15 cellular contexts compared by ENCODE assay signal in the genomic region with DNA sequence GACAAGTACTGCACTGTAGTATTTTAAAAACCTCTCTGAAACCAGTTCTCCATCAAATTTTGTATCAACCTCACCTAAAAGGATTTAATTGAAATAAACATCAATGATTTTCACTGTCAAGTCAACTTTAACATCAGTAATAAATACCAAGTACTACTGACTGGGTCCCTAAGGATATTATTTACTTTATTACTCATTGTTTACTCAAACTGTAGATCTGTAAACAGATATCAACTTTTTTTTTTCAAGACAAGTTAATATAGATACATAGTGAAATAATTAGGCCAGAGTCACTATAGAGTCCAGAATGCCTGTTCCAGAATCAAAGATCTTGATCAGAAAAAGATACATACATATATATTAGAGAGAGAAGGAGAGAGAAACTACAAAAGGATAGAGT. TPM values are rescaled to one million over a fixed set of nuclear protein-coding genes. Genes with fewer than 3 reads are reported as not detected.
A peak's percentile ranks its signal among the peaks of the same experiment; 100 is the strongest.
DNase-seq lines count a peak whose midpoint lies in the region; ATAC-seq and TF ChIP-seq lines count a peak whose summit lies in the region.
"Had no signal": no experiment of that assay in that cellular context is flagged by ENCODE, and none has a peak within 500 bp of the region (broad histone marks: within the 10 kb centered on the region; RNA-seq: fewer than 3 reads in every experiment).

No MANE protein-coding gene starts in this region.

- peaks cover 31% of the 10 kb centered on the region for H3K4me1 ChIP-seq in A673 (ENCODE audit: insufficient read depth, low read length, poor library complexity, severe bottlenecking)
- H3K4me1 ChIP-seq in gastroesophageal sphincter, result peaks cover 0 to 23% (median 4%) of the 10 kb centered on the region in 3 donors

- no peak for TF ChIP-seq POLR2A in gastroesophageal sphincter (IDR thresholded peaks at IDR 0.05)

- H3K4me3 ChIP-seq in A673 (ENCODE audit: low read depth, low read length, poor library complexity, severe bottlenecking), result peak overlapping the region; percentile 63
- no peak overlapping the region for H3K4me3 ChIP-seq in gastroesophageal sphincter

- H3K9me3 ChIP-seq in A673 (ENCODE audit: low read depth, low read length, poor library complexity, severe bottlenecking) (no peaks in the 10 kb centered on the region), gastroesophageal sphincter (no peaks in the 10 kb centered on the region)
- H3K9me3 ChIP-seq: left ventricle myocardium inferior, vagina had no signal

- H3K27ac ChIP-seq in A673 (ENCODE audit: low read depth, low read length, poor library complexity, severe bottlenecking), result peak overlapping the region; percentile 69
- no peak overlapping the region for H3K27ac ChIP-seq in gastroesophageal sphincter
- H3K27ac ChIP-seq: left ventricle myocardium inferior had no signal

- CTCF ChIA-PET in A673 (lab: Charles Lee), result no interaction called here

- POLR2A ChIA-PET in A673 (lab: Charles Lee; ENCODE audit: low non-redundant PET), result no interaction called here

- H3K27me3 ChIP-seq in A673 (replicated peaks; ENCODE audit: insufficient read depth, low read depth, low read length, poor library complexity) (no peaks in the 10 kb centered on the region), gastroesophageal sphincter (no peaks in the 10 kb centered on the region)
- H3K27me3 ChIP-seq: vagina had no signal

- TF ChIP-seq CTCF in A673 (conservative IDR thresholded peaks at IDR 0.05; ENCODE audit: low read depth, low read length) (no peak), gastroesophageal sphincter (IDR thresholded peaks at IDR 0.05) (no peak)

- H3K27me3 Mint-ChIP-seq in activated T-helper 2 cell treated with anti-CD3 and anti-CD28 coated beads, Interferon-gamma antibody, Interleukin-2, Interleukin-4, amounts not matched to agents 10 μg/mL and 5 μg/mL and 100 μg/mL, durations not matched to agents 14 hours and 24 hours and 36 hours (ENCODE audit: low read depth), result no peaks in the 10 kb centered on the region
- no peaks in the 10 kb centered on the region for H3K27me3 Mint-ChIP-seq in naive B cell

- DNase-seq in A673 (ENCODE audit: low spot score) (no peak), ELR (ENCODE audit: low read depth) (peak; percentile 20), naive B cell (no peak), NCI-H2227 treated with DMSO at 0.1 percent for 48 hours (lab: John Stamatoyannopoulos, UW) (no peak)
- no peak for DNase-seq in activated T-helper 2 cell treated with anti-CD3 and anti-CD28 coated beads, Interferon-gamma antibody, Interleukin-2, Interleukin-4, amounts not matched to agents 10 μg/mL and 5 μg/mL and 100 μg/mL, durations not matched to agents 14 hours and 24 hours and 36 hours (ENCODE audit: low spot score)
- DNase-seq: activated gamma-delta T cell, H7, left ventricle myocardium inferior, NCI-H187, retina, T1000 had no signal

- peaks cover 20% of the 10 kb centered on the region for H3K4me1 Mint-ChIP-seq in activated T-helper 2 cell treated with anti-CD3 and anti-CD28 coated beads, Interferon-gamma antibody, Interleukin-2, Interleukin-4, amounts not matched to agents 10 μg/mL and 5 μg/mL and 100 μg/mL, durations not matched to agents 14 hours and 24 hours and 36 hours (ENCODE audit: low read depth)
- H3K4me1 Mint-ChIP-seq in naive B cell, result peaks cover 38 to 74% (median 46%) of the 10 kb centered on the region in 3 donors

- H3K36me3 ChIP-seq in A673 (ENCODE audit: insufficient read depth, low read length, poor library complexity, severe bottlenecking) (peaks cover 1% of the 10 kb centered on the region), gastroesophageal sphincter (no peaks in the 10 kb centered on the region)
- H3K36me3 ChIP-seq: left ventricle myocardium inferior, vagina had no signal

- intact Hi-C loops in A673 (cut with micrococcal nuclease; ENCODE audit: unreplicated experiment), result no loop called here
- intact Hi-C loops in activated T-helper 2 cell treated with anti-CD3 and anti-CD28 coated beads, Interferon-gamma antibody, Interleukin-2, Interleukin-4, amounts not matched to agents 10 μg/mL and 5 μg/mL and 100 μg/mL, durations not matched to agents 14 hours and 24 hours and 36 hours (cut with micrococcal nuclease), result no loop called here

- no peaks in the 10 kb centered on the region for H3K36me3 Mint-ChIP-seq in activated T-helper 2 cell treated with anti-CD3 and anti-CD28 coated beads, Interferon-gamma antibody, Interleukin-2, Interleukin-4, amounts not matched to agents 10 μg/mL and 5 μg/mL and 100 μg/mL, durations not matched to agents 14 hours and 24 hours and 36 hours (ENCODE audit: low read depth)
- H3K36me3 Mint-ChIP-seq in naive B cell, result peaks cover 0 to 7% of the 10 kb centered on the region in 2 donors

- no peak for TF ChIP-seq EP300 in gastroesophageal sphincter (IDR thresholded peaks at IDR 0.05)

- BruUV-seq in A673 (replicated peaks; lab: Mats Ljungman, UMichigan), result no TSS peak

- ATAC-seq in naive B cell (ENCODE audit: low read depth in 2 of 2) (no peak), GM18498 (IDR thresholded peaks at IDR 0.05; ENCODE audit: unreplicated experiment) (no peak), gastroesophageal sphincter (no peak), GM19035 (IDR thresholded peaks at IDR 0.05; ENCODE audit: unreplicated experiment) (no peak)

- H3K9me3 Mint-ChIP-seq in activated T-helper 2 cell treated with anti-CD3 and anti-CD28 coated beads, Interferon-gamma antibody, Interleukin-2, Interleukin-4, amounts not matched to agents 10 μg/mL and 5 μg/mL and 100 μg/mL, durations not matched to agents 14 hours and 24 hours and 36 hours, result peaks cover 3% of the 10 kb centered on the region
- peaks cover 0 to 13% (median 10%) of the 10 kb centered on the region in 7 donors for H3K9me3 Mint-ChIP-seq in naive B cell

- no peak overlapping the region for H3K27ac Mint-ChIP-seq in activated T-helper 2 cell treated with anti-CD3 and anti-CD28 coated beads, Interferon-gamma antibody, Interleukin-2, Interleukin-4, amounts not matched to agents 10 μg/mL and 5 μg/mL and 100 μg/mL, durations not matched to agents 14 hours and 24 hours and 36 hours
- H3K27ac Mint-ChIP-seq in naive B cell, result peak overlapping the region in 4 of 6 donors; percentile 90 to 99 (median 97)

- H3K4me3 Mint-ChIP-seq in activated T-helper 2 cell treated with anti-CD3 and anti-CD28 coated beads, Interferon-gamma antibody, Interleukin-2, Interleukin-4, amounts not matched to agents 10 μg/mL and 5 μg/mL and 100 μg/mL, durations not matched to agents 14 hours and 24 hours and 36 hours (ENCODE audit: low read depth), result peak overlapping the region; percentile 89
- peak overlapping the region in 7 of 8 donors; percentile 79 to 96 (median 94) for H3K4me3 Mint-ChIP-seq in naive B cell

RNA-seq across cellular contexts. Expression of a gene that starts 1.6 kb away (rescaled TPM):
- total RNA-seq in A673 (2021) (36.4 and 48.4 TPM in 2 replicates), gastroesophageal sphincter (10 to 100 TPM; 28.4 to 44.8 (median 38.1) TPM)
- 13.2 and 15.6 TPM in 2 replicates for total RNA-seq in activated T-helper 2 cell treated with anti-CD3 and anti-CD28 coated beads, Interferon-gamma antibody, Interleukin-2, Interleukin-4, amounts not matched to agents 10 μg/mL and 5 μg/mL and 100 μg/mL, durations not matched to agents 14 hours and 24 hours and 36 hours
- polyA plus RNA-seq in naive B cell (ENCODE audit: low read depth in 6 of 6), result 100 to 1,000 TPM; 101 to 187 (median 132) TPM

RNA-seq across cellular contexts. Expression of a gene that starts 29.1 kb away (rescaled TPM):
- total RNA-seq in A673 (2021) (0.11 and 0.15 TPM in 2 replicates), gastroesophageal sphincter (100 to 1,000 TPM in 2 of 4 donors, 10 to 100 TPM in 2; 13.2 to 191 (median 102) TPM)
- total RNA-seq in activated T-helper 2 cell treated with anti-CD3 and anti-CD28 coated beads, Interferon-gamma antibody, Interleukin-2, Interleukin-4, amounts not matched to agents 10 μg/mL and 5 μg/mL and 100 μg/mL, durations not matched to agents 14 hours and 24 hours and 36 hours, result not detected in 2 replicates
- under 1 TPM in 5 of 6 donors, not detected in 1; 0.08 to 0.38 (median 0.29) TPM for polyA plus RNA-seq in naive B cell (ENCODE audit: low read depth in 6 of 6)

Comparison
In these comparisons a context has a peak if more than half of its experiments do, and no peak if none do; other contexts are left out.
1. RNA of a gene that starts 29.1 kb away (total RNA-seq): 13.2 to 191 TPM in gastroesophageal sphincter; 0.11 to 0.15 TPM in A673 and not detected in activated T-helper 2 cell treated with anti-CD3 and anti-CD28 coated beads, Interferon-gamma antibody, Interleukin-2, Interleukin-4, amounts not matched to agents 10 μg/mL and 5 μg/mL and 100 μg/mL, durations not matched to agents 14 hours and 24 hours and 36 hours; every median in the first group is over 10 times any median in the second.